In genomic region chr11:68325183-68325893, GRCh38 we compare ENCODE assay signal across 30 cellular contexts. TPM values are rescaled to one million over a fixed set of nuclear protein-coding genes. Genes with fewer than 3 reads are reported as not detected.
A peak's percentile ranks its signal among the peaks of the same experiment; 100 is the strongest.
DNase-seq lines count a peak whose midpoint lies in the region; ATAC-seq and TF ChIP-seq lines count a peak whose summit lies in the region.
"Had no signal": no experiment of that assay in that cellular context is flagged by ENCODE, and none has a peak within 500 bp of the region (broad histone marks: within the 10 kb centered on the region; RNA-seq: fewer than 3 reads in every experiment).

No MANE protein-coding gene starts in this region.

- H3K36me3 ChIP-seq in Caco-2 (ENCODE audit: control insufficient read depth, insufficient read depth, low read length) (peaks cover 2% of the 10 kb centered on the region; the same call in 1 of the 2 replicates), Loucy (ENCODE audit: insufficient read depth, low read length) (no peaks in the 10 kb centered on the region), left ventricle myocardium inferior (no peaks in the 10 kb centered on the region), neural progenitor cell (no peaks in the 10 kb centered on the region)
- H3K36me3 ChIP-seq: cardiac muscle cell, colonic mucosa, neutrophil, Peyer's patch, prostate gland, tibial artery had no signal

- no peak overlapping the region for H3K4me2 ChIP-seq in Loucy (ENCODE audit: low read depth, low read length, poor library complexity, severe bottlenecking)
- H3K4me2 ChIP-seq in neural progenitor cell: no peak overlapping the region

- H3K4me1 Mint-ChIP-seq in Caco-2 (ENCODE audit: low read depth, unreplicated experiment): peaks cover 43% of the 10 kb centered on the region
- H3K4me1 Mint-ChIP-seq in neural progenitor cell: peaks cover 47% of the 10 kb centered on the region
- peaks cover 24% of the 10 kb centered on the region for H3K4me1 Mint-ChIP-seq in activated CD8-positive, alpha-beta memory T cell treated with anti-CD3 and anti-CD28 coated beads, Interleukin-2, amount 10 ng/mL, durations not matched to agents 7 days and 5 days

- H3K4me3 Mint-ChIP-seq in Caco-2 (ENCODE audit: unreplicated experiment) (no peak overlapping the region), neural progenitor cell (no peak overlapping the region)
- H3K4me3 Mint-ChIP-seq in activated CD8-positive, alpha-beta memory T cell treated with anti-CD3 and anti-CD28 coated beads, Interleukin-2, amount 10 ng/mL, durations not matched to agents 7 days and 5 days: no peak overlapping the region
- H3K4me3 Mint-ChIP-seq: activated naive CD8-positive, alpha-beta T cell treated with anti-CD3 and anti-CD28 coated beads, Interleukin-2, amount 10 ng/mL, durations not matched to agents 7 days and 5 days; B cell; T-helper 2 cell treated with Interferon-gamma antibody and Interleukin-4, amounts not matched to agents 5 μg/mL and 100 μg/mL, for 36 hours had no signal

- H3K4me1 ChIP-seq in Caco-2 (peaks cover 23% of the 10 kb centered on the region; the same call in 1 of the 2 replicates), Loucy (ENCODE audit: insufficient read depth, low read length, poor library complexity, severe bottlenecking) (peaks cover 71% of the 10 kb centered on the region), left ventricle myocardium inferior (peaks cover 92% of the 10 kb centered on the region), neural progenitor cell (peaks cover 49% of the 10 kb centered on the region)
- H3K4me1 ChIP-seq: prostate gland had no signal

- H3K4me3 ChIP-seq in Caco-2 (ENCODE audit: low read depth, low read length) (no peak overlapping the region), Loucy (ENCODE audit: low read length, poor library complexity, severe bottlenecking) (no peak overlapping the region), left ventricle myocardium inferior (no peak overlapping the region), neural progenitor cell (no peak overlapping the region)
- H3K4me3 ChIP-seq: cardiac muscle cell, colonic mucosa, GM23248, Peyer's patch, prostate gland, tibial artery had no signal

- no peak overlapping the region for H2AFZ ChIP-seq in Loucy (ENCODE audit: low read length)
- no peak overlapping the region for H2AFZ ChIP-seq in neural progenitor cell (replicated peaks)
- H2AFZ ChIP-seq: GM23248 had no signal

- H3K27ac ChIP-seq in left ventricle myocardium inferior (replicated peaks) (peak overlapping the region; percentile 42), neural progenitor cell (no peak overlapping the region)
- H3K27ac ChIP-seq: cardiac muscle cell, colonic mucosa, GM23248, neutrophil, Peyer's patch, prostate gland had no signal

- H4K20me1 ChIP-seq in Loucy (ENCODE audit: insufficient read depth, low read length, poor library complexity, severe bottlenecking) (peaks cover 3% of the 10 kb centered on the region), neural progenitor cell (ENCODE audit: low read depth) (peaks cover 2% of the 10 kb centered on the region)

- H3K9ac ChIP-seq in Loucy (ENCODE audit: low read depth, low read length, poor library complexity, severe bottlenecking) (peak overlapping the region; percentile 10), neural progenitor cell (no peak overlapping the region)
- H3K9ac ChIP-seq: GM23248 had no signal

- POLR2A ChIA-PET in Caco-2 (lab: Charles Lee): interaction anchor here (0.8 kb wide), 1 partner anchor 53 kb away, joined by 4 read pairs; no protein-coding TSS in a partner anchor

- H3K27me3 ChIP-seq in Caco-2 (replicated peaks; ENCODE audit: control insufficient read depth, insufficient read depth, low read length) (no peaks in the 10 kb centered on the region), Loucy (ENCODE audit: insufficient read depth, low read length, poor library complexity, severe bottlenecking) (no peaks in the 10 kb centered on the region), left ventricle myocardium inferior (ENCODE audit: low read depth) (no peaks in the 10 kb centered on the region), neural progenitor cell (no peaks in the 10 kb centered on the region)
- H3K27me3 ChIP-seq: cardiac muscle cell, colonic mucosa, Peyer's patch, tibial artery had no signal

- no peaks in the 10 kb centered on the region for H3K9me2 ChIP-seq in Loucy (replicated peaks; ENCODE audit: low read depth, low read length)

- BruUV-seq in Caco-2 (replicated peaks; lab: Mats Ljungman, UMichigan): no TSS peak

- H3F3A ChIP-seq in Loucy (ENCODE audit: low read depth) (peaks cover 7% of the 10 kb centered on the region), neural progenitor cell (ENCODE audit: low read depth) (peaks cover 17% of the 10 kb centered on the region)

- CTCF ChIA-PET in Caco-2 (lab: Charles Lee): interaction anchor here (0.6 to 1.9 kb wide), 3 partner anchors 17 to 233 kb away, joined by 3 to 6 read pairs (median 3); no protein-coding TSS in a partner anchor
- CTCF ChIA-PET in activated CD8-positive, alpha-beta memory T cell treated with anti-CD3 and anti-CD28 coated beads, Interleukin-2, amount 10 ng/mL, durations not matched to agents 7 days and 5 days (lab: Charles Lee): interaction anchor here (1.2 to 1.5 kb wide), 2 partner anchors 30 to 53 kb away, joined by 3 read pairs; partner anchors contain the start of gene C11orf24

- H3K27me3 Mint-ChIP-seq in Caco-2 (ENCODE audit: insufficient read depth, unreplicated experiment) (no peaks in the 10 kb centered on the region), neural progenitor cell (ENCODE audit: insufficient read depth, low read depth) (peaks cover 3% of the 10 kb centered on the region)
- H3K27me3 Mint-ChIP-seq in activated CD8-positive, alpha-beta memory T cell treated with anti-CD3 and anti-CD28 coated beads, Interleukin-2, amount 10 ng/mL, durations not matched to agents 7 days and 5 days: peaks cover 7% of the 10 kb centered on the region

- H3K79me2 ChIP-seq in Loucy (ENCODE audit: insufficient read depth, low read length): peaks cover 97% of the 10 kb centered on the region
- peaks cover 72% of the 10 kb centered on the region for H3K79me2 ChIP-seq in neural progenitor cell (ENCODE audit: low read depth)

- ATAC-seq in activated CD8-positive, alpha-beta memory T cell treated with anti-CD3 and anti-CD28 coated beads, Interleukin-2, amount 10 ng/mL, durations not matched to agents 7 days and 5 days: no peak

- TF ChIP-seq CTCF in Caco-2 (IDR thresholded peaks at IDR 0.05; ENCODE audit: insufficient read depth in 1 of 2, low read depth in 1 of 2, low read length in 1 of 2, severe bottlenecking in 1 of 2, unreplicated experiment in 1 of 2): peak in 1 of 2 experiments; percentile 6
- peak; percentile 32 for TF ChIP-seq CTCF in Loucy (conservative IDR thresholded peaks at IDR 0.05; ENCODE audit: low read length)
- no peak for TF ChIP-seq CTCF in left ventricle myocardium inferior (IDR thresholded peaks at IDR 0.05; ENCODE audit: borderline replicate concordance)
- TF ChIP-seq CTCF in neural progenitor cell (IDR thresholded peaks at IDR 0.05): peak; percentile 47

- DNase-seq in Caco-2 (no peak), left ventricle myocardium inferior (no peak), neural progenitor cell (ENCODE audit: low spot score) (peak; percentile 56), DMS153 (lab: John Stamatoyannopoulos, UW) (no peak), hippocampal formation (lab: John Stamatoyannopoulos, UW) (no peak)
- no peak for DNase-seq in activated CD8-positive, alpha-beta memory T cell treated with anti-CD3 and anti-CD28 coated beads, Interleukin-2, amount 10 ng/mL, durations not matched to agents 7 days and 5 days
- DNase-seq in activated effector memory CD4-positive, alpha-beta T cell treated with Interleukin-2 at 50 U/mL for 16 hours: no peak
- DNase-seq: activated CD4-positive, alpha-beta T cell treated with anti-CD3 and anti-CD28 coated beads for 48 hours; activated effector memory CD4-positive, alpha-beta T cell treated with anti-CD3 and anti-CD28 coated beads, Interleukin-2, amount 50 U/mL, for 16 hours; activated naive CD8-positive, alpha-beta T cell treated with anti-CD3 and anti-CD28 coated beads, Interleukin-2, amount 10 ng/mL, durations not matched to agents 7 days and 5 days; activated T-cell treated with anti-CD3 and anti-CD28 coated beads for 4 hours; aorta; colonic mucosa; DMS53; effector CD4-positive, alpha-beta T cell; GM23248; KG1; MM.1S; NCI-H1930; NCI-H2171 treated with DMSO at 0.1 percent for 48 hours; NK-92 treated with Interleukin-12 subunit alpha and Interleukin-12 subunit beta, amount 100 ng/mL, for 24 hours; Peyer's patch; stimulated activated CD4-positive, alpha-beta T cell treated with anti-CD3 and anti-CD28 coated beads, Interleukin-4, amount 100 ng/mL, for 24 hours; tibial artery had no signal

- peaks cover 37% of the 10 kb centered on the region for H3K36me3 Mint-ChIP-seq in Caco-2 (ENCODE audit: insufficient read depth, unreplicated experiment)
- peaks cover 3% of the 10 kb centered on the region for H3K36me3 Mint-ChIP-seq in neural progenitor cell
- H3K36me3 Mint-ChIP-seq in activated CD8-positive, alpha-beta memory T cell treated with anti-CD3 and anti-CD28 coated beads, Interleukin-2, amount 10 ng/mL, durations not matched to agents 7 days and 5 days: no peaks in the 10 kb centered on the region

- intact Hi-C loops in Caco-2 (cut with micrococcal nuclease; ENCODE audit: unreplicated experiment) (no loop called here), left ventricle myocardium inferior (cut with micrococcal nuclease) (no loop called here)

- no peaks in the 10 kb centered on the region for H3K9me3 ChIP-seq in Caco-2
- no peaks in the 10 kb centered on the region for H3K9me3 ChIP-seq in Loucy (ENCODE audit: insufficient read depth, low read depth, low read length)
- no peaks in the 10 kb centered on the region for H3K9me3 ChIP-seq in left ventricle myocardium inferior (replicated peaks)
- no peaks in the 10 kb centered on the region for H3K9me3 ChIP-seq in neural progenitor cell (ENCODE audit: low read depth)
- H3K9me3 ChIP-seq: colonic mucosa, neutrophil, Peyer's patch, prostate gland, tibial artery had no signal

- H3K9me3 Mint-ChIP-seq in Caco-2 (ENCODE audit: unreplicated experiment) (peaks cover 11% of the 10 kb centered on the region), neural progenitor cell (peaks cover 3% of the 10 kb centered on the region)
- H3K9me3 Mint-ChIP-seq in activated CD8-positive, alpha-beta memory T cell treated with anti-CD3 and anti-CD28 coated beads, Interleukin-2, amount 10 ng/mL, durations not matched to agents 7 days and 5 days (ENCODE audit: low read depth): no peaks in the 10 kb centered on the region
- H3K9me3 Mint-ChIP-seq: activated naive CD8-positive, alpha-beta T cell treated with anti-CD3 and anti-CD28 coated beads, Interleukin-2, amount 10 ng/mL, durations not matched to agents 7 days and 5 days; T-helper 2 cell treated with Interferon-gamma antibody and Interleukin-4, amounts not matched to agents 5 μg/mL and 100 μg/mL, for 36 hours had no signal

- H3K27ac Mint-ChIP-seq in Caco-2 (ENCODE audit: unreplicated experiment) (peak overlapping the region; percentile 46), neural progenitor cell (peak overlapping the region; percentile 63)
- no peak overlapping the region for H3K27ac Mint-ChIP-seq in activated CD8-positive, alpha-beta memory T cell treated with anti-CD3 and anti-CD28 coated beads, Interleukin-2, amount 10 ng/mL, durations not matched to agents 7 days and 5 days
- H3K27ac Mint-ChIP-seq: activated naive CD8-positive, alpha-beta T cell treated with anti-CD3 and anti-CD28 coated beads, Interleukin-2, amount 10 ng/mL, durations not matched to agents 7 days and 5 days; B cell; T-helper 2 cell treated with Interferon-gamma antibody and Interleukin-4, amounts not matched to agents 5 μg/mL and 100 μg/mL, for 36 hours had no signal

RNA-seq across cellular contexts. Expression of gene LRP5, which starts 12.9 kb away (rescaled TPM):
- 94.3 TPM in 2 replicates for total RNA-seq in Caco-2 (2022)
- total RNA-seq in left ventricle myocardium inferior: 54.7 TPM
- total RNA-seq in neural progenitor cell (ENCODE audit: low replicate concordance): 7.3 and 24.0 TPM in 2 replicates
- total RNA-seq in activated CD8-positive, alpha-beta memory T cell treated with anti-CD3 and anti-CD28 coated beads, Interleukin-2, amount 10 ng/mL, durations not matched to agents 7 days and 5 days: 10 to 100 TPM; 15.6 to 16.2 TPM

RNA-seq across cellular contexts. Expression of gene C11orf24, which starts 53.6 kb away (rescaled TPM):
- total RNA-seq in Caco-2 (2022): 79.8 and 83.2 TPM in 2 replicates
- 28.6 TPM for total RNA-seq in left ventricle myocardium inferior
- total RNA-seq in neural progenitor cell (ENCODE audit: low replicate concordance): 9.7 and 19.9 TPM in 2 replicates
- total RNA-seq in activated CD8-positive, alpha-beta memory T cell treated with anti-CD3 and anti-CD28 coated beads, Interleukin-2, amount 10 ng/mL, durations not matched to agents 7 days and 5 days: 10 to 100 TPM; 26.4 to 27.0 TPM
